In the genomic region with DNA sequence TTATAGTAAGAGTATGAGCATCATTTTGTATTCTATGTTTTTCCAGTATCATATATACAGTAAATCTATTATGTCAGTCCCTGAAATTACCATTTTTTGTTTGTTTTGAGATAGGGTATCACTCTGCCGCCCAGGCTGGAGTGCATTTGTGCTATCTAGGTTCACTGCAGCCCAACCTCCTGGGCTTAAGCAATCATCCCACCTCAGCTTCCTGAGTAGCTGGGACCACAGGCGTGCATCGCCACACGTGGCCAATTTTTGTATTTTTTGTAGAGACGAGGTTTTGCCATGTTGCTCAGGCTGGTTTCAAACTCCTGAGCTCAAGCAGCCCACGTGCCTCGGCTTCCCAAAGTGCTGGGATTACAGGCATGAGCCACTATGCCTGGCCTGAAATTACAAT, we compare ENCODE assay signal across 22 cellular contexts.
"Had no signal": no experiment of that assay in that cellular context is flagged by ENCODE, and none has a peak within 500 bp of the region (broad histone marks: within the 10 kb centered on the region; RNA-seq: fewer than 3 reads in every experiment).

No MANE protein-coding gene starts in this region.

- H3K27ac Mint-ChIP-seq: activated CD4-positive, alpha-beta T cell treated with anti-CD3 and anti-CD28 coated beads, Interleukin-2, amount 10 ng/mL, durations not matched to agents 24 days and 14 days; activated CD8-positive, alpha-beta T cell treated with anti-CD3 and anti-CD28 coated beads for 36 hours; activated naive CD4-positive, alpha-beta T cell treated with anti-CD3 and anti-CD28 coated beads, Interleukin-2, amount 50 U/mL, for 72 hours; activated T-helper 17 cell treated with anti-CD3 and anti-CD28 coated beads, Interleukin-2, amount 50 U/mL, for 72 hours; nephron had no signal

- H3K36me3 Mint-ChIP-seq: activated naive CD4-positive, alpha-beta T cell treated with anti-CD3 and anti-CD28 coated beads, Interleukin-2, amount 50 U/mL, for 72 hours; immature natural killer cell had no signal

- H3K4me1 Mint-ChIP-seq: activated T-helper 17 cell treated with anti-CD3 and anti-CD28 coated beads, Interleukin-2, amount 50 U/mL, for 72 hours had no signal

- H3K4me1 ChIP-seq: breast epithelium, foreskin keratinocyte, suprapubic skin, transverse colon had no signal

- H3K4me3 ChIP-seq: breast epithelium, esophagus muscularis mucosa, heart left ventricle, suprapubic skin, transverse colon had no signal

- H3K36me3 ChIP-seq: breast epithelium, esophagus muscularis mucosa, heart left ventricle, suprapubic skin, transverse colon had no signal

- H3K27me3 ChIP-seq: breast epithelium, esophagus muscularis mucosa, foreskin keratinocyte, heart left ventricle, suprapubic skin, transverse colon had no signal

- H3K27ac ChIP-seq: breast epithelium, esophagus muscularis mucosa, foreskin keratinocyte, suprapubic skin, transverse colon had no signal

- H3K9me3 Mint-ChIP-seq: activated CD4-positive, alpha-beta T cell treated with anti-CD3 and anti-CD28 coated beads, Interleukin-2, amount 10 ng/mL, durations not matched to agents 24 days and 14 days; activated CD8-positive, alpha-beta T cell treated with anti-CD3 and anti-CD28 coated beads for 36 hours; activated naive CD4-positive, alpha-beta T cell treated with anti-CD3 and anti-CD28 coated beads, Interleukin-2, amount 50 U/mL, for 72 hours; activated T-cell treated with anti-CD3 and anti-CD28 coated beads, Interleukin-2, amount 50 U/mL, for 4 hours; activated T-helper 17 cell treated with anti-CD3 and anti-CD28 coated beads, Interleukin-2, amount 50 U/mL, for 72 hours; immature natural killer cell; nephron had no signal

- H3K9me3 ChIP-seq: breast epithelium, esophagus muscularis mucosa, heart left ventricle, suprapubic skin, transverse colon had no signal

- H3K4me3 Mint-ChIP-seq: activated CD4-positive, alpha-beta T cell treated with anti-CD3 and anti-CD28 coated beads, Interleukin-2, amount 10 ng/mL, durations not matched to agents 24 days and 14 days; activated CD8-positive, alpha-beta T cell treated with anti-CD3 and anti-CD28 coated beads for 36 hours; activated T-cell treated with anti-CD3 and anti-CD28 coated beads, Interleukin-2, amount 50 U/mL, for 4 hours; activated T-helper 17 cell treated with anti-CD3 and anti-CD28 coated beads, Interleukin-2, amount 50 U/mL, for 72 hours; nephron had no signal

- DNase-seq: activated CD4-positive, alpha-beta T cell treated with anti-CD3 and anti-CD28 coated beads, Interleukin-2, amount 10 ng/mL, durations not matched to agents 24 days and 14 days; activated CD4-positive, CD25-positive, alpha-beta regulatory T cell treated with anti-CD3 and anti-CD28 coated beads, Interleukin-2, amount 50 U/mL, for 72 hours; activated CD8-positive, alpha-beta T cell treated with anti-CD3 and anti-CD28 coated beads for 36 hours; activated gamma-delta T cell treated with Interleukin-2 at 50 U/mL for 16 hours; activated T-cell treated with anti-CD3 and anti-CD28 coated beads, Interleukin-2, amount 50 U/mL, for 4 hours; central memory CD4-positive, alpha-beta T cell; foreskin keratinocyte; heart left ventricle; immature natural killer cell; kidney; left colon; mammary epithelial cell; right cardiac atrium; stimulated activated CD4-positive, alpha-beta T cell treated with anti-CD3 and anti-CD28 coated beads, Interleukin-15, amount 100 ng/mL, for 24 hours; stimulated activated CD4-positive, alpha-beta T cell treated with anti-CD3 and anti-CD28 coated beads, Interleukin-2, amount 100 ng/mL, for 24 hours; transverse colon had no signal
